ENCODE assay signal across 9 cellular contexts in genomic region chr5:52771343-52772039, GRCh38. TPM values are rescaled to one million over a fixed set of nuclear protein-coding genes. Genes with fewer than 3 reads are reported as not detected.
A peak's percentile ranks its signal among the peaks of the same experiment; 100 is the strongest.
DNase-seq lines count a peak whose midpoint lies in the region; ATAC-seq lines count a peak whose summit lies in the region.
"Had no signal": no experiment of that assay in that cellular context is flagged by ENCODE, and none has a peak within 500 bp of the region (broad histone marks: within the 10 kb centered on the region; RNA-seq: fewer than 3 reads in every experiment).

No MANE protein-coding gene starts in this region.

- no peak overlapping the region for H2AFZ ChIP-seq in neuronal stem cell (ENCODE audit: low read length)

- H4K8ac ChIP-seq in neuronal stem cell (ENCODE audit: low read depth, low read length), result no peak overlapping the region

- H3K9me3 ChIP-seq in neuronal stem cell (replicated peaks in 1 of 2; ENCODE audit: control insufficient read depth in 2 of 2, insufficient read depth in 1 of 2, low read depth in 1 of 2, low read length in 2 of 2), result no peaks in the 10 kb centered on the region

- H3K36me3 ChIP-seq in neuronal stem cell (replicated peaks in 1 of 2; ENCODE audit: control insufficient read depth in 2 of 2, insufficient read depth in 2 of 2, low read length in 2 of 2), result no peaks in the 10 kb centered on the region

- no peak overlapping the region for H3K18ac ChIP-seq in neuronal stem cell (ENCODE audit: low read length)

- peaks cover 4 to 10% of the 10 kb centered on the region in 2 donors for H3K4me1 ChIP-seq in neuronal stem cell (ENCODE audit: control insufficient read depth in 2 of 2, insufficient read depth in 1 of 2, low read depth in 1 of 2, low read length in 2 of 2)

- no CpG with 5 or more reads among the region's 3 CpGs for WGBS in neuronal stem cell (ENCODE audit: extremely low coverage in 2 of 2, insufficient read length in 2 of 2, insufficient replicate concordance in 1 of 2), 2 donors

- DNase-seq in OCI-M1 (lab: John Stamatoyannopoulos, UW) (peak; percentile 82), occipital lobe (lab: John Stamatoyannopoulos, UW) (no peak), NCI-H524 (lab: John Stamatoyannopoulos, UW) (no peak), NCI-H2107 (lab: John Stamatoyannopoulos, UW) (no peak), neuronal stem cell (ENCODE audit: low spot score) (no peak)
- DNase-seq in stimulated activated CD4-positive, alpha-beta T cell treated with anti-CD3 and anti-CD28 coated beads, Interleukin-2, amount 100 ng/mL, for 24 hours, result peak; percentile 40 to 47
- DNase-seq: substantia nigra had no signal

- no peak overlapping the region for H3K4me3 ChIP-seq in neuronal stem cell (ENCODE audit: low read length in 2 of 2)

- no peak overlapping the region for H2AK5ac ChIP-seq in neuronal stem cell (ENCODE audit: low read depth, low read length)

- no peak overlapping the region for H3K4ac ChIP-seq in neuronal stem cell (ENCODE audit: low read length)

- H3K27me3 ChIP-seq in neuronal stem cell (ENCODE audit: control insufficient read depth in 3 of 3, insufficient read depth in 3 of 3, low read depth in 1 of 3, low read length in 3 of 3), result peaks cover 0 to 14% (median 0%) of the 10 kb centered on the region in 3 experiments

- no peak overlapping the region for H2BK15ac ChIP-seq in neuronal stem cell (ENCODE audit: low read length)

- no peak overlapping the region for H2BK12ac ChIP-seq in neuronal stem cell (ENCODE audit: low read length)

- no peak overlapping the region for H4K91ac ChIP-seq in neuronal stem cell (ENCODE audit: low read depth, low read length, poor library complexity)

- no peak overlapping the region for H3K23ac ChIP-seq in neuronal stem cell (ENCODE audit: low read depth, low read length, poor library complexity)

- H2BK5ac ChIP-seq in neuronal stem cell (ENCODE audit: low read length), result no peak overlapping the region

- no peaks in the 10 kb centered on the region for H3K79me1 ChIP-seq in neuronal stem cell (ENCODE audit: low read depth, low read length)

- H3K27ac ChIP-seq in neuronal stem cell (replicated peaks; ENCODE audit: low read length), result no peak overlapping the region

- ATAC-seq in GM19035 (IDR thresholded peaks at IDR 0.05; ENCODE audit: unreplicated experiment) (peak; percentile 97), HG02759 (IDR thresholded peaks at IDR 0.05; ENCODE audit: unreplicated experiment) (peak; percentile 92)

- H3K14ac ChIP-seq in neuronal stem cell (ENCODE audit: low read length), result no peak overlapping the region

- H3K9ac ChIP-seq in neuronal stem cell (ENCODE audit: low read depth, low read length, poor library complexity), result no peak overlapping the region

- H3K4me2 ChIP-seq in neuronal stem cell (ENCODE audit: insufficient read depth, low read length, poor library complexity, severe bottlenecking), result no peak overlapping the region

- no peak overlapping the region for H2BK120ac ChIP-seq in neuronal stem cell (ENCODE audit: low read depth, low read length)

RNA-seq across cellular contexts. Expression of gene ITGA1, which starts 16.2 kb away (rescaled TPM):
- 7.2 TPM for total RNA-seq in occipital lobe
- 0.98 TPM for polyA plus RNA-seq in neuronal stem cell (2013, experiment 1 of 2)
- 0.76 TPM for polyA plus RNA-seq in neuronal stem cell (2013, experiment 2 of 2)

RNA-seq across cellular contexts. Expression of gene PELO, which starts 16.2 kb away (rescaled TPM):
- total RNA-seq in occipital lobe, result 36.2 TPM
- 8.3 TPM for polyA plus RNA-seq in neuronal stem cell (2013, experiment 1 of 2)
- polyA plus RNA-seq in neuronal stem cell (2013, experiment 2 of 2), result 8.1 TPM

Comparison
In these comparisons a context has a peak if more than half of its experiments do, and no peak if none do; other contexts are left out.
1. DNase-seq: peak in OCI-M1 (single experiment) and stimulated activated CD4-positive, alpha-beta T cell treated with anti-CD3 and anti-CD28 coated beads, Interleukin-2, amount 100 ng/mL, for 24 hours (2 of 2); none in occipital lobe (single experiment), NCI-H524 (0 of 2), NCI-H2107 (single experiment) and neuronal stem cell (single experiment).